ENCODE assay signal across 23 cellular contexts in genomic region chr1:64437453-64437852, GRCh38.
"Had no signal": no experiment of that assay in that cellular context is flagged by ENCODE, and none has a peak within 500 bp of the region (broad histone marks: within the 10 kb centered on the region; RNA-seq: fewer than 3 reads in every experiment).

No MANE protein-coding gene starts in this region.

- H3K27me3 Mint-ChIP-seq: activated CD4-positive, alpha-beta T cell treated with anti-CD3 and anti-CD28 coated beads for 36 hours; activated naive CD8-positive, alpha-beta T cell treated with anti-CD3 and anti-CD28 coated beads, Interleukin-2, amount 10 ng/mL, durations not matched to agents 7 days and 5 days had no signal

- H3K36me3 ChIP-seq: esophagus squamous epithelium, lower lobe of right lung, thoracic aorta had no signal

- H3K27ac ChIP-seq: esophagus squamous epithelium, foreskin keratinocyte, lower lobe of right lung, thoracic aorta had no signal

- H3K27ac Mint-ChIP-seq: activated B cell treated with CpG ODN at 0.5 μM for 24 hours; activated CD4-positive, alpha-beta T cell treated with anti-CD3 and anti-CD28 coated beads for 36 hours; activated naive CD4-positive, alpha-beta T cell treated with anti-CD3 and anti-CD28 coated beads for 36 hours; activated naive CD8-positive, alpha-beta T cell treated with anti-CD3 and anti-CD28 coated beads, Interleukin-2, amount 10 ng/mL, durations not matched to agents 7 days and 5 days; endodermal cell; naive B cell; stimulated activated naive B cell treated with anti-CD40 and anti-IgM and Interleukin-4, amounts not matched to agents 10 μg/mL and 1 μg/mL and 100 μg/mL, for 72 hours; T-helper 17 cell; type B pancreatic cell had no signal

- ATAC-seq: activated CD4-positive, alpha-beta T cell treated with anti-CD3 and anti-CD28 coated beads for 36 hours; foreskin keratinocyte; stimulated activated naive B cell treated with anti-CD40 and anti-IgM and Interleukin-4, amounts not matched to agents 10 μg/mL and 1 μg/mL and 100 μg/mL, for 72 hours; T-helper 17 cell had no signal

- H3K4me3 Mint-ChIP-seq: activated B cell treated with CpG ODN at 0.5 μM for 24 hours; activated CD4-positive, alpha-beta T cell treated with anti-CD3 and anti-CD28 coated beads for 36 hours; activated naive CD4-positive, alpha-beta T cell treated with anti-CD3 and anti-CD28 coated beads for 36 hours; activated naive CD8-positive, alpha-beta T cell treated with anti-CD3 and anti-CD28 coated beads, Interleukin-2, amount 10 ng/mL, durations not matched to agents 7 days and 5 days; endodermal cell; naive B cell; stimulated activated naive B cell treated with anti-CD40 and anti-IgM and Interleukin-4, amounts not matched to agents 10 μg/mL and 1 μg/mL and 100 μg/mL, for 72 hours; T-helper 17 cell; type B pancreatic cell had no signal

- H3K4me1 ChIP-seq: esophagus squamous epithelium, foreskin keratinocyte, lower lobe of right lung had no signal

- H3K4me1 Mint-ChIP-seq: activated B cell treated with CpG ODN at 0.5 μM for 24 hours; activated CD4-positive, alpha-beta T cell treated with anti-CD3 and anti-CD28 coated beads for 36 hours; naive B cell; stimulated activated naive B cell treated with anti-CD40 and anti-IgM and Interleukin-4, amounts not matched to agents 10 μg/mL and 1 μg/mL and 100 μg/mL, for 72 hours; T-helper 17 cell had no signal

- H3K27me3 ChIP-seq: foreskin keratinocyte had no signal

- H3K4me3 ChIP-seq: esophagus squamous epithelium, lower lobe of right lung, thoracic aorta had no signal

- DNase-seq: activated B cell treated with CpG ODN at 0.5 μM for 24 hours; activated CD4-positive, alpha-beta T cell treated with anti-CD3 and anti-CD28 coated beads for 36 hours; activated CD4-positive, alpha-beta T cell treated with anti-CD3 and anti-CD28 coated beads, Interleukin-2, amount 50 U/mL, for 48 hours; activated CD8-positive, alpha-beta memory T cell treated with anti-CD3 and anti-CD28 coated beads, Interleukin-2, amount 50 U/mL, for 48 hours; activated naive CD4-positive, alpha-beta T cell treated with anti-CD3 and anti-CD28 coated beads for 36 hours; activated naive CD8-positive, alpha-beta T cell treated with anti-CD3 and anti-CD28 coated beads, Interleukin-2, amount 10 ng/mL, durations not matched to agents 7 days and 5 days; activated T-cell treated with anti-CD3 and anti-CD28 coated beads, Interleukin-2, amount 50 U/mL, for 48 hours; amygdala; cortex of kidney; endodermal cell; esophagus squamous epithelium; foreskin keratinocyte; kidney; lower lobe of right lung; naive B cell; nucleus accumbens; stimulated activated CD4-positive, alpha-beta T cell treated with anti-CD3 and anti-CD28 coated beads, Interleukin-2, amount 100 ng/mL, for 48 hours; stimulated activated CD8-positive, alpha-beta memory T cell treated with anti-CD3 and anti-CD28 coated beads, Interleukin-4, amount 100 ng/mL, for 48 hours; stimulated activated naive B cell treated with anti-CD40 and anti-IgM and Interleukin-4, amounts not matched to agents 10 μg/mL and 1 μg/mL and 100 μg/mL, for 72 hours; SW 1271; T-helper 17 cell had no signal

- H3K9me3 Mint-ChIP-seq: activated naive CD4-positive, alpha-beta T cell treated with anti-CD3 and anti-CD28 coated beads for 36 hours; activated naive CD8-positive, alpha-beta T cell treated with anti-CD3 and anti-CD28 coated beads, Interleukin-2, amount 10 ng/mL, durations not matched to agents 7 days and 5 days; endodermal cell; stimulated activated naive B cell treated with anti-CD40 and anti-IgM and Interleukin-4, amounts not matched to agents 10 μg/mL and 1 μg/mL and 100 μg/mL, for 72 hours; type B pancreatic cell had no signal

- H3K36me3 Mint-ChIP-seq: activated naive CD8-positive, alpha-beta T cell treated with anti-CD3 and anti-CD28 coated beads, Interleukin-2, amount 10 ng/mL, durations not matched to agents 7 days and 5 days; naive B cell; stimulated activated naive B cell treated with anti-CD40 and anti-IgM and Interleukin-4, amounts not matched to agents 10 μg/mL and 1 μg/mL and 100 μg/mL, for 72 hours; type B pancreatic cell had no signal

- H3K9me3 ChIP-seq: esophagus squamous epithelium, lower lobe of right lung, thoracic aorta had no signal
